ENCODE assay signal across 1 cellular context in the genomic region with DNA sequence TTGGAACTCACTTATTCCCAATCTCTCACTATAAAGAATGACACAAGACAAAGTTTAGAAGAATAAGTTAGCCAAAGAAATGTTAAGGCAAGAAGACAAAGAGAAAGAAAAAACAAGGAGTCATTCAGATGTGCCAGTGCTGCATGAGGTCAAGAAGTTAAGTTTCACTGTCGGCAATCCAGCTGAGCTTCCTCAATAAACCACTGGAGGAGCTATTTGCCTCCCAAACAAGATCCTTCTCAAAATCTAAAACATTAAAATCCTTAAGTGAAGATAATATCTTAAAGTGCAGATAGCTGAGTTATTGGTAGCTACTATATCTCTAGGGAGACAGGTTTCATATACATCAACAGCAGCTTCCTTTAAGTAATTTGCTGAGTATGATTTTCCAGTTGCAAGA.
TF ChIP-seq lines count a peak whose summit lies in the region.

No MANE protein-coding gene starts in this region.

TF ChIP-seq in SK-N-SH treated with all-trans-retinoic acid at 6 μM for 48 hours, 23 proteins besides CTCF, POLR2A, EP300 and RAD21 (continued from another document):
- TF ChIP-seq, protein P1, sequence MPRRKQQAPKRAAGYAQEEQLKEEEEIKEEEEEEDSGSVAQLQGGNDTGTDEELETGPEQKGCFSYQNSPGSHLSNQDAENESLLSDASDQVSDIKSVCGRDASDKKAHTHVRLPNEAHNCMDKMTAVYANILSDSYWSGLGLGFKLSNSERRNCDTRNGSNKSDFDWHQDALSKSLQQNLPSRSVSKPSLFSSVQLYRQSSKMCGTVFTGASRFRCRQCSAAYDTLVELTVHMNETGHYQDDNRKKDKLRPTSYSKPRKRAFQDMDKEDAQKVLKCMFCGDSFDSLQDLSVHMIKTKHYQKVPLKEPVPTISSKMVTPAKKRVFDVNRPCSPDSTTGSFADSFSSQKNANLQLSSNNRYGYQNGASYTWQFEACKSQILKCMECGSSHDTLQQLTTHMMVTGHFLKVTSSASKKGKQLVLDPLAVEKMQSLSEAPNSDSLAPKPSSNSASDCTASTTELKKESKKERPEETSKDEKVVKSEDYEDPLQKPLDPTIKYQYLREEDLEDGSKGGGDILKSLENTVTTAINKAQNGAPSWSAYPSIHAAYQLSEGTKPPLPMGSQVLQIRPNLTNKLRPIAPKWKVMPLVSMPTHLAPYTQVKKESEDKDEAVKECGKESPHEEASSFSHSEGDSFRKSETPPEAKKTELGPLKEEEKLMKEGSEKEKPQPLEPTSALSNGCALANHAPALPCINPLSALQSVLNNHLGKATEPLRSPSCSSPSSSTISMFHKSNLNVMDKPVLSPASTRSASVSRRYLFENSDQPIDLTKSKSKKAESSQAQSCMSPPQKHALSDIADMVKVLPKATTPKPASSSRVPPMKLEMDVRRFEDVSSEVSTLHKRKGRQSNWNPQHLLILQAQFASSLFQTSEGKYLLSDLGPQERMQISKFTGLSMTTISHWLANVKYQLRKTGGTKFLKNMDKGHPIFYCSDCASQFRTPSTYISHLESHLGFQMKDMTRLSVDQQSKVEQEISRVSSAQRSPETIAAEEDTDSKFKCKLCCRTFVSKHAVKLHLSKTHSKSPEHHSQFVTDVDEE (CRISPR knock-in tag; IDR thresholded peaks at IDR 0.05), result no peak
- no peak for TF ChIP-seq GLIS3 (CRISPR knock-in tag; IDR thresholded peaks at IDR 0.05)
- no peak for TF ChIP-seq ISL1 (CRISPR knock-in tag; IDR thresholded peaks at IDR 0.05)
